In genomic region chr7:21805793-21806192, GRCh38 we compare ENCODE assay signal across 8 cellular contexts.
"Had no signal": no experiment of that assay in that cellular context is flagged by ENCODE, and none has a peak within 500 bp of the region (broad histone marks: within the 10 kb centered on the region; RNA-seq: fewer than 3 reads in every experiment).

No MANE protein-coding gene starts in this region.

- H3K4me3 Mint-ChIP-seq: GM23338, H9, IgD-negative memory B cell had no signal

- H3K4me2 ChIP-seq: GM23338 had no signal

- ATAC-seq: GM23338 had no signal

- H3K4me3 ChIP-seq: GM23338 had no signal

- H3K27ac Mint-ChIP-seq: GM23338, H9 had no signal

- DNase-seq: H9, HCEC 1CT, KBM-7 had no signal

- H3K4me1 Mint-ChIP-seq: GM23338, H9, IgD-negative memory B cell had no signal

- H3K36me3 Mint-ChIP-seq: IgD-negative memory B cell had no signal

- H3K9me3 Mint-ChIP-seq: GM23338, H9, IgD-negative memory B cell had no signal

- FAIRE-seq: H1, H54, HTR-8/SVneo had no signal
